In the genomic region with DNA sequence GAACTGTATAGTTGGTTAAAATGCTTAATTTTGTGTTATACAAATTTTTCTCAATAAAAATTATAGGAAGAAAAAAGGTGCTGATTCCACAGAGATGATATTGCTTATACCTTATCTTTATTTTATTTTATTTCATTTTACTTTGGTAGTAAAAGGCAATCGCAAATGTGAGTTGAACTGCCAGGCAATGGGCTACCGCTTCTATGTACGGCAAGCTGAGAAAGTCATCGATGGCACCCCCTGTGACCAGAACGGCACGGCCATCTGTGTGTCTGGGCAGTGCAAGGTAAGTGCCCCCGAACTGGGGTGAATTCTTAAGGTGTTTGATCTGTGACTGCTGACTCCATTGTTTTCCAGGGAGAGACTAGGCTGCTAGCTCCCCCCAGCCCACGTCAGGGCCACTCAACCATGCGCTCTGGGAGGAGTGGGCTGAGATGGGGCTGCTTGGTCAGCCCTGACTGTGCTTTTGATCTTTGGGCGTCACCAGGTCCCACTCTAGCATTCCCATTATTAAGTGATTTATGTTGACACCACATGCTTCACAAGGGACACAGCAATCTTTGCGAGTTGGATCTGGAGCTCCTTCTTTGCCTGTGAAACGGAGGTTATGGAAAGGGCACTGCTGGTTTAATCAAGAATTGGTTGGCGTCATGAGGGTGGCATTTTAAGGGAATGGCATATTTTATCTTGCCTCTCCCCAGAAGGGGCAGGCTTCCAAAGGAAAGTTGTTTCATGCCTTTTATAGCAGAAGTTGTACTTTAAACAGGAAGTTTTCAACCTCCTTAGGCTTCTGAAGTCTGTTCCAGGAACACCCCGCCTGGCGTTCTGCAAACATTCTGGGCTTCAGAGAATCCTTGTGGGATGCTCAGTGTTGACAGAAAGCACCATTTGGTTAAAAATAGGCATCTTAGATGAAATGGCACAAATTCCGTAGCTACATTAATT, we compare ENCODE assay signal across 14 cellular contexts.
DNase-seq lines count a peak whose midpoint lies in the region; ATAC-seq and TF ChIP-seq lines count a peak whose summit lies in the region.
"Had no signal": no experiment of that assay in that cellular context is flagged by ENCODE, and none has a peak within 500 bp of the region (broad histone marks: within the 10 kb centered on the region; RNA-seq: fewer than 3 reads in every experiment).

No MANE protein-coding gene starts in this region.

- H3K27me3 ChIP-seq in mucosa of rectum (ENCODE audit: control insufficient read depth in 2 of 2, insufficient read depth in 2 of 2, low read length in 2 of 2) (no peaks in the 10 kb centered on the region), vagina (no peaks in the 10 kb centered on the region)
- H3K27me3 ChIP-seq: testis had no signal

- ATAC-seq in Right ventricle myocardium inferior (peak; percentile 39), HG03457 (IDR thresholded peaks at IDR 0.05; ENCODE audit: unreplicated experiment) (no peak)

- H3K9me3 ChIP-seq in mucosa of rectum (ENCODE audit: control insufficient read depth in 2 of 2, low read length in 2 of 2) = no peaks in the 10 kb centered on the region
- no peaks in the 10 kb centered on the region for H3K9me3 ChIP-seq in vagina
- H3K9me3 ChIP-seq: testis had no signal

- H3K4me1 ChIP-seq in mucosa of rectum (ENCODE audit: control insufficient read depth in 2 of 2, insufficient read depth in 2 of 2, low read length in 2 of 2) = peaks cover 22 to 29% of the 10 kb centered on the region in 2 donors
- H3K4me1 ChIP-seq in vagina = peaks cover 14% of the 10 kb centered on the region

- TF ChIP-seq POLR2A in vagina (IDR thresholded peaks at IDR 0.05) = no peak

- H3K4me3 ChIP-seq in foreskin fibroblast (ENCODE audit: low read depth in 1 of 2, low read length in 2 of 2) (no peak overlapping the region), mucosa of rectum (ENCODE audit: low read length in 2 of 2) (peak overlapping the region; percentile 36 to 43), vagina (no peak overlapping the region)
- H3K4me3 ChIP-seq: testis had no signal

- TF ChIP-seq CTCF in foreskin fibroblast (IDR thresholded peaks at IDR 0.05; ENCODE audit: low read depth, low read length) (peak; percentile 8), vagina (IDR thresholded peaks at IDR 0.05) (no peak)

- H3K27ac ChIP-seq in mucosa of rectum (ENCODE audit: low read depth in 2 of 2, low read length in 2 of 2) (peak overlapping the region; percentile 89 to 91), vagina (peak overlapping the region; percentile 58)

- no peak for DNase-seq in Right ventricle myocardium inferior (ENCODE audit: missing footprints)
- DNase-seq in cardiac septum (ENCODE audit: low spot score) = no peak
- peak; percentile 44 to 74 for DNase-seq in foreskin fibroblast
- no peak for DNase-seq in vagina (ENCODE audit: extremely low spot score in 2 of 2)
- no peak for DNase-seq in OCI-M2 (lab: John Stamatoyannopoulos, UW; ENCODE audit: unreplicated experiment)
- no peak for DNase-seq in dermis blood vessel endothelial cell
- DNase-seq: 8988T; GDM1; midbrain; NCI-H345; stimulated activated CD4-positive, alpha-beta T cell treated with anti-CD3 and anti-CD28 coated beads, Interleukin-1b, Interleukin-23, amount 100 ng/mL, for 48 hours; testis had no signal

- peak overlapping the region in 1 of 2 donors; percentile 51 for H3K9ac ChIP-seq in mucosa of rectum (ENCODE audit: low read depth in 1 of 2, low read length in 2 of 2)

- intact Hi-C loops in Right ventricle myocardium inferior (cut with DNase I) = no loop called here
- intact Hi-C loops in cardiac septum (cut with DNase I) = no loop called here
- intact Hi-C loops in vagina (cut with DNase I) = no loop called here

- H3K36me3 ChIP-seq in mucosa of rectum (ENCODE audit: control insufficient read depth in 2 of 2, insufficient read depth in 2 of 2, low read length in 2 of 2) (no peaks in the 10 kb centered on the region), vagina (no peaks in the 10 kb centered on the region)

Comparison
In these comparisons a context has a peak if more than half of its experiments do, and no peak if none do; other contexts are left out.
1. DNase-seq: peak in foreskin fibroblast (2 of 2); none in Right ventricle myocardium inferior (single experiment), cardiac septum (single experiment), vagina (0 of 2), OCI-M2 (single experiment) and dermis blood vessel endothelial cell (single experiment).
2. H3K4me3 ChIP-seq: peak in mucosa of rectum (2 of 2); none in foreskin fibroblast (0 of 2) and vagina (0 of 2).